ENCODE assay signal across 32 cellular contexts in genomic region chr6:164998297-164998696, GRCh38.
"Had no signal": no experiment of that assay in that cellular context is flagged by ENCODE, and none has a peak within 500 bp of the region (broad histone marks: within the 10 kb centered on the region; RNA-seq: fewer than 3 reads in every experiment).

No MANE protein-coding gene starts in this region.

- ATAC-seq: naive thymus-derived CD8-positive, alpha-beta T cell; natural killer cell treated with Interleukin-12 subunit alpha and Interleukin-12 subunit beta and Interleukin-15 and Interleukin-18, amount 100 ng/mL, for 72 hours; psoas muscle; right cardiac atrium; sciatic nerve; stimulated activated memory B cell treated with anti-CD40 and anti-IgM and Interleukin-4, amounts not matched to agents 10 μg/mL and 1 μg/mL and 100 μg/mL, for 72 hours; stimulated activated naive CD8-positive, alpha-beta T cell treated with anti-CD3 and anti-CD28 coated beads, Interleukin-15, amount 100 ng/mL, for 72 hours; stimulated activated naive CD8-positive, alpha-beta T cell treated with anti-CD3 and anti-CD28 coated beads, Interleukin-15, Interleukin-2, amounts not matched to agents 100 U/mL and 50 U/mL, for 24 hours; upper lobe of right lung had no signal

- H3K27me3 Mint-ChIP-seq: naive thymus-derived CD8-positive, alpha-beta T cell; natural killer cell treated with Interleukin-12 subunit alpha and Interleukin-12 subunit beta and Interleukin-15 and Interleukin-18, amount 100 ng/mL, for 72 hours; progenitor cell of endocrine pancreas; stimulated activated memory B cell treated with anti-CD40 and anti-IgM and Interleukin-4, amounts not matched to agents 10 μg/mL and 1 μg/mL and 100 μg/mL, for 72 hours; stimulated activated naive CD8-positive, alpha-beta T cell treated with anti-CD3 and anti-CD28 coated beads, Interleukin-15, amount 100 ng/mL, for 72 hours; type B pancreatic cell had no signal

- H3K4me3 ChIP-seq: neural progenitor cell, ovary, psoas muscle, skin epidermis, smooth muscle cell, spleen, suprapubic skin, testis, tibial artery, transverse colon, upper lobe of right lung, vagina had no signal

- H3K27me3 ChIP-seq: neural progenitor cell, ovary, spleen, suprapubic skin, testis, tibial artery, transverse colon, upper lobe of right lung, vagina had no signal

- H3K36me3 Mint-ChIP-seq: natural killer cell treated with Interleukin-12 subunit alpha and Interleukin-12 subunit beta and Interleukin-15 and Interleukin-18, amount 100 ng/mL, for 72 hours; neural progenitor cell; stimulated activated memory B cell treated with anti-CD40 and anti-IgM and Interleukin-4, amounts not matched to agents 10 μg/mL and 1 μg/mL and 100 μg/mL, for 72 hours; type B pancreatic cell had no signal

- H3K4me1 Mint-ChIP-seq: naive thymus-derived CD8-positive, alpha-beta T cell; stimulated activated memory B cell treated with anti-CD40 and anti-IgM and Interleukin-4, amounts not matched to agents 10 μg/mL and 1 μg/mL and 100 μg/mL, for 72 hours; stimulated activated naive CD8-positive, alpha-beta T cell treated with anti-CD3 and anti-CD28 coated beads, Interleukin-15, amount 100 ng/mL, for 72 hours had no signal

- H3K4me1 ChIP-seq: parathyroid adenoma, psoas muscle, spleen, suprapubic skin, testis, tibial artery, transverse colon, upper lobe of right lung, vagina had no signal

- H3K36me3 ChIP-seq: neural progenitor cell, ovary, spleen, suprapubic skin, tibial artery, transverse colon, upper lobe of right lung, vagina had no signal

- H2AFZ ChIP-seq: neural progenitor cell, parathyroid adenoma had no signal

- H3K27ac Mint-ChIP-seq: naive thymus-derived CD8-positive, alpha-beta T cell; natural killer cell treated with Interleukin-12 subunit alpha and Interleukin-12 subunit beta and Interleukin-15 and Interleukin-18, amount 100 ng/mL, for 72 hours; neural progenitor cell; progenitor cell of endocrine pancreas; stimulated activated memory B cell treated with anti-CD40 and anti-IgM and Interleukin-4, amounts not matched to agents 10 μg/mL and 1 μg/mL and 100 μg/mL, for 72 hours; stimulated activated naive CD8-positive, alpha-beta T cell treated with anti-CD3 and anti-CD28 coated beads, Interleukin-15, amount 100 ng/mL, for 72 hours; type B pancreatic cell had no signal

- DNase-seq: naive thymus-derived CD8-positive, alpha-beta T cell; nephron progenitor cell; occipital lobe; ovary; posterior cingulate gyrus; psoas muscle; right cardiac atrium; spleen; stimulated activated CD4-positive, alpha-beta T cell treated with anti-CD3 and anti-CD28 coated beads, Interleukin-12 subunit alpha, Interleukin-12 subunit beta, amount 100 ng/mL, for 4 hours; stimulated activated CD4-positive, alpha-beta T cell treated with anti-CD3 and anti-CD28 coated beads, Interleukin-1b, Interleukin-23, amount 100 ng/mL, for 48 hours; stimulated activated CD4-positive, alpha-beta T cell treated with anti-CD3 and anti-CD28 coated beads, Interleukin-4, amount 100 ng/mL, for 1 hour; stimulated activated CD4-positive, alpha-beta T cell treated with anti-CD3 and anti-CD28 coated beads, Interleukin-4, amount 100 ng/mL, for 4 hours; stimulated activated CD8-positive, alpha-beta memory T cell treated with anti-CD3 and anti-CD28 coated beads, Interleukin-4, amount 100 ng/mL, for 48 hours; stimulated activated naive CD4-positive, alpha-beta T cell; stimulated activated naive CD8-positive, alpha-beta T cell treated with anti-CD3 and anti-CD28 coated beads, Interleukin-15, amount 100 ng/mL, for 72 hours; stimulated activated naive CD8-positive, alpha-beta T cell treated with anti-CD3 and anti-CD28 coated beads, Interleukin-15, Interleukin-2, amounts not matched to agents 100 U/mL and 50 U/mL, for 24 hours; substantia nigra; testis; tibial artery; transverse colon; upper lobe of right lung had no signal

- H3K9me3 Mint-ChIP-seq: stimulated activated naive CD8-positive, alpha-beta T cell treated with anti-CD3 and anti-CD28 coated beads, Interleukin-15, amount 100 ng/mL, for 72 hours had no signal

- H3K4me3 Mint-ChIP-seq: naive thymus-derived CD8-positive, alpha-beta T cell; natural killer cell treated with Interleukin-12 subunit alpha and Interleukin-12 subunit beta and Interleukin-15 and Interleukin-18, amount 100 ng/mL, for 72 hours; nephron progenitor cell; neural progenitor cell; stimulated activated memory B cell treated with anti-CD40 and anti-IgM and Interleukin-4, amounts not matched to agents 10 μg/mL and 1 μg/mL and 100 μg/mL, for 72 hours; stimulated activated naive CD8-positive, alpha-beta T cell treated with anti-CD3 and anti-CD28 coated beads, Interleukin-15, amount 100 ng/mL, for 72 hours; type B pancreatic cell had no signal

- H3K79me2 ChIP-seq: parathyroid adenoma had no signal

- H3K9ac ChIP-seq: neural progenitor cell, parathyroid adenoma had no signal

- H3K27ac ChIP-seq: neural progenitor cell, ovary, parathyroid adenoma, psoas muscle, skin epidermis, spleen, suprapubic skin, testis, tibial artery, transverse colon, upper lobe of right lung, vagina had no signal

- H3K4me2 ChIP-seq: neural progenitor cell, smooth muscle cell had no signal

- H3K9me3 ChIP-seq: ovary, testis, tibial artery, transverse colon, upper lobe of right lung, vagina had no signal
